23 cellular contexts compared by ENCODE assay signal in the genomic region with DNA sequence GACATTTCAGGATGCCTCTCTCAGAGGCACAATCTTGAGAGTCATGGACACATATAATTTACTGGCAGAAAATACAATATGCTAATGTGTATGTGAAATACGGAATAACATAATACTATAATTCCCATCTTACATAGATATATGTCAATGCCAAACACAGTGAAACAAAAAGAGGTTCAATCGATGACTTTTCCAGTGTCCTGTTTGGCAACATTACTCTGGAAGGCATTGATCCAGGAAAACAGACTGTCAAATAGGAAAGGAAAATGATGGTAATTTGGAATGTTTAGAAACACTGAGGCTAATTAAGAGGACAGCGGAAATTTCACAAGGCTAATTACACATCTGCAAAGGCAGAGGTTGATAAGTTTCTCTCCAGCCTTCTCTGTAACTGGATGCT.
DNase-seq lines count a peak whose midpoint lies in the region; ATAC-seq lines count a peak whose summit lies in the region.
"Had no signal": no experiment of that assay in that cellular context is flagged by ENCODE, and none has a peak within 500 bp of the region (broad histone marks: within the 10 kb centered on the region; RNA-seq: fewer than 3 reads in every experiment).

No MANE protein-coding gene starts in this region.

- in situ Hi-C loops in KBM-7 (cut with MboI; ENCODE audit: low pct_unique_long_range_greater_than_20kb, low sequenced_read_pairs), result no loop called here

- peak; percentile 57 for ATAC-seq in left lobe of liver
- ATAC-seq: A549; CD8-positive, alpha-beta T cell had no signal

- DNase-seq in left lobe of liver (ENCODE audit: low spot score) (no peak), KBM-7 (no peak)
- DNase-seq: 8988T; ACHN; AML-193; BE2C; C1 segment of cervical spinal cord; Caco-2; Calu3; CD4-positive, alpha-beta memory T cell; CD4-positive, alpha-beta T cell; CD4-positive, CD25-positive, alpha-beta regulatory T cell; CD8-positive, alpha-beta memory T cell; CD8-positive, alpha-beta T cell; COR-L47; DMS 273 treated with DMSO at 0.1 percent for 48 hours; DMS153; DMS53; DMS79; DMS79 treated with DMSO at 0.1 percent for 48 hours; DND-41; EL had no signal
